Comparison of ENCODE assay signal across 20 cellular contexts in genomic region chr14:73209943-73210342, GRCh38. TPM values are rescaled to one million over a fixed set of nuclear protein-coding genes. Genes with fewer than 3 reads are reported as not detected.
A peak's percentile ranks its signal among the peaks of the same experiment; 100 is the strongest.
DNase-seq lines count a peak whose midpoint lies in the region; ATAC-seq, FAIRE-seq and TF ChIP-seq lines count a peak whose summit lies in the region.
"Had no signal": no experiment of that assay in that cellular context is flagged by ENCODE, and none has a peak within 500 bp of the region (broad histone marks: within the 10 kb centered on the region; RNA-seq: fewer than 3 reads in every experiment).

No MANE protein-coding gene starts in this region.

- H3K27me3 ChIP-seq in bronchial epithelial cell (ENCODE audit: control insufficient read depth, insufficient read depth, low read length) (no peaks in the 10 kb centered on the region), adrenal gland (no peaks in the 10 kb centered on the region)
- H3K27me3 ChIP-seq: colonic mucosa, MG63 had no signal

- intact Hi-C loops in adrenal gland (cut with DNase I), result no loop called here

- TF ChIP-seq CTCF in bronchial epithelial cell (IDR thresholded peaks at IDR 0.05; ENCODE audit: insufficient read depth, low read length, severe bottlenecking) (no peak), adrenal gland (IDR thresholded peaks at IDR 0.05) (no peak)

- H3K4me1 ChIP-seq in adrenal gland (replicated peaks in 1 of 2), result peaks cover 0 to 13% of the 10 kb centered on the region in 2 donors
- H3K4me1 ChIP-seq: colonic mucosa, left ventricle myocardium inferior had no signal

- H3K36me3 ChIP-seq in bronchial epithelial cell (ENCODE audit: control insufficient read depth, insufficient read depth, low read length), result peaks cover 18% of the 10 kb centered on the region
- peaks cover 0 to 59% of the 10 kb centered on the region in 2 donors for H3K36me3 ChIP-seq in adrenal gland (replicated peaks in 1 of 2)

- 55 to 71% (median 68%) methylated on average over 2 of the region's 2 CpGs for WGBS in adrenal gland, 4 donors

- no peaks in the 10 kb centered on the region for H3K9me3 ChIP-seq in adrenal gland (replicated peaks in 1 of 3)
- H3K9me3 ChIP-seq: colonic mucosa, left ventricle myocardium inferior, MG63 had no signal

- peak overlapping the region in 1 of 5 donors; percentile 59 for H3K27ac ChIP-seq in adrenal gland
- H3K27ac ChIP-seq: colonic mucosa, left ventricle myocardium inferior, skin epidermis had no signal

- H3K4me3 ChIP-seq in bronchial epithelial cell (ENCODE audit: low read depth, low read length) (no peak overlapping the region), adrenal gland (no peak overlapping the region)
- H3K4me3 ChIP-seq: colonic mucosa, left ventricle myocardium inferior, MG63, skin epidermis had no signal

- peak; percentile 24 for DNase-seq in NCI-H226
- DNase-seq in bronchial epithelial cell (ENCODE audit: low read depth), result peak; percentile 50
- DNase-seq in iris pigment epithelial cell (ENCODE audit: low read depth), result peak; percentile 79
- peak; percentile 11 for DNase-seq in stromal cell of bone marrow (ENCODE audit: low read depth)
- no peak for DNase-seq in adrenal gland
- no peak for DNase-seq in DMS 273 (lab: John Stamatoyannopoulos, UW; ENCODE audit: unreplicated experiment)
- DNase-seq: activated CD4-positive, alpha-beta T cell treated with anti-CD3 and anti-CD28 coated beads for 48 hours; activated CD8-positive, alpha-beta memory T cell treated with anti-CD3 and anti-CD28 coated beads, Interleukin-2, amount 50 U/mL, for 4 hours; activated effector memory CD4-positive, alpha-beta T cell treated with Interleukin-2 at 50 U/mL for 16 hours; anterior cingulate cortex; C1 segment of cervical spinal cord; colonic mucosa; left ventricle myocardium inferior; MG63; nucleus accumbens; stimulated activated CD4-positive, alpha-beta T cell treated with anti-CD3 and anti-CD28 coated beads, Interleukin-2, amount 100 ng/mL, for 48 hours had no signal

- no peak for FAIRE-seq in bronchial epithelial cell (lab: Jason Lieb, UNC)
- FAIRE-seq: GM12892 had no signal

- ATAC-seq in GM18517 (IDR thresholded peaks at IDR 0.05; ENCODE audit: unreplicated experiment), result no peak
- ATAC-seq: Panc1 had no signal

- no peak for TF ChIP-seq POLR2A in adrenal gland (IDR thresholded peaks at IDR 0.05)

RNA-seq across cellular contexts. Expression of gene PAPLN, which starts 27.4 kb away (rescaled TPM):
- total RNA-seq in bronchial epithelial cell (3.4 and 6.0 TPM in 2 replicates), adrenal gland (10 to 100 TPM in 6 of 8 donors, 1 to 10 TPM in 2; 5.4 to 33.6 (median 13.4) TPM)
- polyA plus RNA-seq in adrenal gland, result 10 to 100 TPM in 2 of 3 donors, 1 to 10 TPM in 1; 4.2 to 22.9 (median 11.8) TPM

Comparison
In these comparisons a context has a peak if more than half of its experiments do, and no peak if none do; other contexts are left out.
1. DNase-seq: peak in NCI-H226 (single experiment), bronchial epithelial cell (single experiment), iris pigment epithelial cell (single experiment) and stromal cell of bone marrow (single experiment); none in adrenal gland (0 of 7) and DMS 273 (single experiment).